ENCODE assay signal across 38 cellular contexts in the genomic region with DNA sequence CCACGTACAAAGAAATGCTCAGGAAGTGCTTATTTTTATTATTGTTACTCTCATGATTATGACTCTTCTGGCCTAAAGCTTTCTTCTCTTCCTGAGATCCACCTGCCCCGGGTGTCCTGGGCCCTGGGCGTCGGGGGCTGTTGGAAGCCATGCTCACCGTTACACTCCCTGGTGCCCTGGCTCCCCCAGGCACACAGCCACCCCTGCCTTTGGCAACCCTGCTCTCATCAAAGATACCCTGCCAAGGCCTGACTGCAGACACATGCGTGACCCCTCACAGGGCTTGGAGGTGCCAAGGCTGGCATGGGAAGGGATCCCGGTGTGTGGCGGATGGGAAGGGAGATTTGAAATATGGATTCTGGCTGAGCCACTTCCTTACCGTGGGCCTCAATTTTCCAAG. TPM values are rescaled to one million over a fixed set of nuclear protein-coding genes. Genes with fewer than 3 reads are reported as not detected.
DNase-seq lines count a peak whose midpoint lies in the region; ATAC-seq, FAIRE-seq and TF ChIP-seq lines count a peak whose summit lies in the region.
"Had no signal": no experiment of that assay in that cellular context is flagged by ENCODE, and none has a peak within 500 bp of the region (broad histone marks: within the 10 kb centered on the region; RNA-seq: fewer than 3 reads in every experiment).

No MANE protein-coding gene starts in this region.

- H3K27me3 ChIP-seq in BLaER1 treated with 17β-estradiol and CSF1 and Interleukin-3, amounts not matched to agents 10 nM and 100 nM: peaks cover 0 to 7% (median 0%) of the 10 kb centered on the region in 11 experiments; a peak in 1 of 22 replicates
- no peaks in the 10 kb centered on the region for H3K27me3 ChIP-seq in PC-3 (ENCODE audit: low read length)
- peaks cover 0 to 6% (median 0%) of the 10 kb centered on the region in 9 donors for H3K27me3 ChIP-seq in heart left ventricle
- H3K27me3 ChIP-seq in foreskin keratinocyte: no peaks in the 10 kb centered on the region
- H3K27me3 ChIP-seq: SJCRH30, testis had no signal

- ATAC-seq in PC-3 (no peak), heart left ventricle (peak in 3 of 4 donors; percentile 32 to 61 (median 54)), foreskin keratinocyte (no peak), GM18870 (IDR thresholded peaks at IDR 0.05; ENCODE audit: unreplicated experiment) (no peak)
- ATAC-seq: activated T-cell treated with anti-CD3 and anti-CD28 coated beads, Interleukin-2, amount 50 U/mL, for 4 hours; mucosa of descending colon; natural killer cell treated with Interleukin-12 subunit alpha and Interleukin-12 subunit beta and Interleukin-15 and Interleukin-18, amount 100 ng/mL, for 72 hours had no signal

- DNase-seq in PC-3: no peak
- DNase-seq in heart left ventricle: peak in 2 of 5 donors; percentile 13 to 44
- DNase-seq in mesenteric fat pad (ENCODE audit: low spot score): peak; percentile 47
- no peak for DNase-seq in D721Med (ENCODE audit: insufficient read length, low spot score)
- DNase-seq in foreskin keratinocyte: no peak
- no peak for DNase-seq in occipital lobe (lab: John Stamatoyannopoulos, UW)
- DNase-seq: activated CD4-positive, alpha-beta T cell treated with anti-CD3 and anti-CD28 coated beads, Interleukin-2, amount 10 ng/mL, durations not matched to agents 7 days and 5 days; activated gamma-delta T cell; activated naive CD8-positive, alpha-beta T cell treated with anti-CD3 and anti-CD28 coated beads, Interleukin-2, amount 10 ng/mL, durations not matched to agents 7 days and 5 days; activated T-cell treated with anti-CD3 and anti-CD28 coated beads, Interleukin-2, amount 50 U/mL, for 4 hours; aorta; CD8-positive, alpha-beta memory T cell; DMS153; effector memory CD4-positive, alpha-beta T cell; erythroblast; lower lobe of right lung; mucosa of descending colon; NCI-H1436; NCI-H226; NCI-H748 treated with DMSO at 0.1 percent for 48 hours; SJCRH30; stimulated activated CD8-positive, alpha-beta memory T cell treated with anti-CD3 and anti-CD28 coated beads, Interleukin-4, amount 100 ng/mL, for 48 hours; T1000; testis had no signal

- H3K27ac ChIP-seq in BLaER1 treated with 17β-estradiol and CSF1 and Interleukin-3, amounts not matched to agents 10 nM and 100 nM: peak overlapping the region in 5 of 11 experiments; percentile 15 to 48 (median 44); a peak in 6 of 22 replicates
- peak overlapping the region; percentile 73 for H3K27ac ChIP-seq in PC-3 (ENCODE audit: low read length)
- H3K27ac ChIP-seq in heart left ventricle: peak overlapping the region in 1 of 12 donors; percentile 13
- no peak overlapping the region for H3K27ac ChIP-seq in foreskin keratinocyte
- H3K27ac ChIP-seq: coronary artery, HL-60, lower lobe of right lung, SJCRH30, testis had no signal

- H3K36me3 ChIP-seq in BLaER1 treated with 17β-estradiol and CSF1 and Interleukin-3, amounts not matched to agents 10 nM and 100 nM: no peaks in the 10 kb centered on the region
- no peaks in the 10 kb centered on the region for H3K36me3 ChIP-seq in PC-3 (ENCODE audit: low read depth, low read length)
- no peaks in the 10 kb centered on the region for H3K36me3 ChIP-seq in heart left ventricle
- H3K36me3 ChIP-seq: cardiac muscle cell, HAP-1, lower lobe of right lung, SJCRH30 had no signal

- intact Hi-C loops in PC-3 (cut with micrococcal nuclease) (loop anchor here (2.0 kb wide), 3 partner anchors 29 to 339 kb away; partner anchors contain the start of gene SNRPE), heart left ventricle (cut with DNase I) (no loop called here)

- H3K4me3 ChIP-seq in BLaER1 treated with 17β-estradiol and CSF1 and Interleukin-3, amounts not matched to agents 10 nM and 100 nM: no peak overlapping the region
- H3K4me3 ChIP-seq in PC-3 (ENCODE audit: low read length) (no peak overlapping the region), heart left ventricle (no peak overlapping the region)
- H3K4me3 ChIP-seq: A549, cardiac muscle cell, coronary artery, HAP-1, lower lobe of right lung, mucosa of descending colon, SJCRH30, testis had no signal

- no peaks in the 10 kb centered on the region; a peak in 1 of 22 replicates for H4K20me1 ChIP-seq in BLaER1 treated with 17β-estradiol and CSF1 and Interleukin-3, amounts not matched to agents 10 nM and 100 nM
- H4K20me1 ChIP-seq in PC-3 (ENCODE audit: low read length): no peaks in the 10 kb centered on the region

- no peaks in the 10 kb centered on the region for H3K9me3 ChIP-seq in BLaER1 treated with 17β-estradiol and CSF1 and Interleukin-3, amounts not matched to agents 10 nM and 100 nM (replicated peaks in 1 of 11)
- H3K9me3 ChIP-seq in PC-3 (ENCODE audit: low read length): no peaks in the 10 kb centered on the region
- H3K9me3 ChIP-seq in heart left ventricle: no peaks in the 10 kb centered on the region
- H3K9me3 ChIP-seq: A549, HAP-1, lower lobe of right lung, mucosa of descending colon, SJCRH30, testis had no signal

- TF ChIP-seq CTCF in PC-3 (conservative IDR thresholded peaks at IDR 0.05; ENCODE audit: low read depth, low read length) (no peak), heart left ventricle (IDR thresholded peaks at IDR 0.05) (no peak), D721Med (IDR thresholded peaks at IDR 0.05; ENCODE audit: insufficient read depth, missing control alignments) (no peak), foreskin keratinocyte (conservative IDR thresholded peaks at IDR 0.05) (no peak)

- CTCF ChIA-PET in PC-3 (lab: Charles Lee): interaction anchor here (0.7 to 2.4 kb wide), 2 partner anchors 36 to 144 kb away, joined by 3 to 70 read pairs; no protein-coding TSS in a partner anchor

- no TSS peak for BruUV-seq in PC-3 (replicated peaks; lab: Mats Ljungman, UMichigan)

- no peak overlapping the region for H2AFZ ChIP-seq in PC-3 (ENCODE audit: low read length)

- H3K4me1 ChIP-seq in BLaER1 treated with 17β-estradiol and CSF1 and Interleukin-3, amounts not matched to agents 10 nM and 100 nM: peaks cover 16 to 59% (median 50%) of the 10 kb centered on the region in 10 experiments
- H3K4me1 ChIP-seq in PC-3 (ENCODE audit: insufficient read depth, low read length) (peaks cover 37% of the 10 kb centered on the region), heart left ventricle (peaks cover 0 to 18% (median 0%) of the 10 kb centered on the region in 12 donors), foreskin keratinocyte (peaks cover 17% of the 10 kb centered on the region)
- H3K4me1 ChIP-seq: HAP-1, lower lobe of right lung had no signal

- no peak for FAIRE-seq in D721Med (lab: Jason Lieb, UNC)
- FAIRE-seq: A549, GM18507, islet of Langerhans, RCC 7860 had no signal

- no peak overlapping the region for H3K9ac ChIP-seq in BLaER1 treated with 17β-estradiol and CSF1 and Interleukin-3, amounts not matched to agents 10 nM and 100 nM
- H3K9ac ChIP-seq in PC-3 (ENCODE audit: low read length): peak overlapping the region; percentile 37; the same call in 1 of the 2 replicates

- H3K9me2 ChIP-seq in PC-3 (replicated peaks; ENCODE audit: low read length): no peaks in the 10 kb centered on the region

- POLR2A ChIA-PET in PC-3 (lab: Charles Lee; ENCODE audit: unreplicated experiment): no interaction called here

- no peak for TF ChIP-seq POLR2A in heart left ventricle (IDR thresholded peaks at IDR 0.05)

- H3K79me2 ChIP-seq in PC-3 (ENCODE audit: low read length): no peaks in the 10 kb centered on the region

- peak overlapping the region in 10 of 11 experiments; percentile 7 to 95 (median 85); a peak in 17 of 22 replicates for H3K4me2 ChIP-seq in BLaER1 treated with 17β-estradiol and CSF1 and Interleukin-3, amounts not matched to agents 10 nM and 100 nM
- no peak overlapping the region for H3K4me2 ChIP-seq in PC-3 (ENCODE audit: low read length)
- H3K4me2 ChIP-seq: A549 had no signal

- no peaks in the 10 kb centered on the region for H3F3A ChIP-seq in PC-3 (ENCODE audit: low read length, unreplicated experiment)

- WGBS in heart left ventricle, 4 donors: 68 to 83% (median 73%) methylated on average over 9 of the region's 9 CpGs

RNA-seq across cellular contexts. Expression of gene KISS1, which starts 3.3 kb away (rescaled TPM):
- total RNA-seq in PC-3 (2014; rRNA removed): 6.0 and 12.3 TPM in 2 replicates
- not detected for total RNA-seq in heart left ventricle
- polyA plus RNA-seq in heart left ventricle: not detected
- not detected for total RNA-seq in mesenteric fat pad
- total RNA-seq in foreskin keratinocyte: not detected in 2 replicates
- not detected in 2 replicates for polyA plus RNA-seq in foreskin keratinocyte
- total RNA-seq in occipital lobe: not detected
- total RNA-seq: activated CD4-positive, alpha-beta T cell treated with anti-CD3 and anti-CD28 coated beads, Interleukin-2, amount 10 ng/mL, durations not matched to agents 7 days and 5 days; activated naive CD8-positive, alpha-beta T cell treated with anti-CD3 and anti-CD28 coated beads, Interleukin-2, amount 10 ng/mL, durations not matched to agents 7 days and 5 days; activated T-cell treated with anti-CD3 and anti-CD28 coated beads, Interleukin-2, amount 50 U/mL, for 4 hours; aorta; CD8-positive, alpha-beta memory T cell; lower lobe of right lung; natural killer cell treated with Interleukin-12 subunit alpha and Interleukin-12 subunit beta and Interleukin-15 and Interleukin-18, amount 100 ng/mL, for 72 hours; osteocyte; renal cortical epithelial cell; SJCRH30 had no signal
- polyA plus RNA-seq: CD8-positive, alpha-beta memory T cell had no signal

RNA-seq across cellular contexts. Expression of gene GOLT1A, which starts 14.2 kb away (rescaled TPM):
- total RNA-seq in PC-3 (2014; rRNA removed): 4.9 and 13.3 TPM in 2 replicates
- under 1 TPM in 1 of 9 donors, not detected in 8; 0.29 TPM for total RNA-seq in heart left ventricle
- polyA plus RNA-seq in heart left ventricle: under 1 TPM in 1 of 2 donors, not detected in 1; 0.24 TPM
- total RNA-seq in mesenteric fat pad: not detected
- 0.53 and 0.85 TPM in 2 replicates for total RNA-seq in foreskin keratinocyte
- polyA plus RNA-seq in foreskin keratinocyte: 0.60 and 0.67 TPM in 2 replicates
- not detected for total RNA-seq in occipital lobe
- total RNA-seq: activated CD4-positive, alpha-beta T cell treated with anti-CD3 and anti-CD28 coated beads, Interleukin-2, amount 10 ng/mL, durations not matched to agents 7 days and 5 days; activated naive CD8-positive, alpha-beta T cell treated with anti-CD3 and anti-CD28 coated beads, Interleukin-2, amount 10 ng/mL, durations not matched to agents 7 days and 5 days; activated T-cell treated with anti-CD3 and anti-CD28 coated beads, Interleukin-2, amount 50 U/mL, for 4 hours; aorta; CD8-positive, alpha-beta memory T cell; natural killer cell treated with Interleukin-12 subunit alpha and Interleukin-12 subunit beta and Interleukin-15 and Interleukin-18, amount 100 ng/mL, for 72 hours; osteocyte; SJCRH30 had no signal
- polyA plus RNA-seq: CD8-positive, alpha-beta memory T cell had no signal

RNA-seq across cellular contexts. Expression of gene REN, which starts 33.4 kb away (rescaled TPM):
- 2.7 and 3.1 TPM in 2 replicates for total RNA-seq in PC-3 (2014; rRNA removed)
- not detected for total RNA-seq in heart left ventricle
- polyA plus RNA-seq in heart left ventricle: not detected
- total RNA-seq in mesenteric fat pad: 1.3 TPM
- total RNA-seq in foreskin keratinocyte: not detected in 2 replicates
- polyA plus RNA-seq in foreskin keratinocyte: 0.06 and 0.10 TPM in 2 replicates
- not detected for total RNA-seq in occipital lobe
- total RNA-seq: activated CD4-positive, alpha-beta T cell treated with anti-CD3 and anti-CD28 coated beads, Interleukin-2, amount 10 ng/mL, durations not matched to agents 7 days and 5 days; activated naive CD8-positive, alpha-beta T cell treated with anti-CD3 and anti-CD28 coated beads, Interleukin-2, amount 10 ng/mL, durations not matched to agents 7 days and 5 days; activated T-cell treated with anti-CD3 and anti-CD28 coated beads, Interleukin-2, amount 50 U/mL, for 4 hours; aorta; cardiac muscle cell; CD8-positive, alpha-beta memory T cell; natural killer cell treated with Interleukin-12 subunit alpha and Interleukin-12 subunit beta and Interleukin-15 and Interleukin-18, amount 100 ng/mL, for 72 hours; osteocyte; renal cortical epithelial cell; SJCRH30; testis; WTC11 had no signal
- polyA plus RNA-seq: A549; aorta; CD8-positive, alpha-beta memory T cell had no signal

RNA-seq across cellular contexts. Expression of gene ETNK2, which starts 47.7 kb away (rescaled TPM):
- total RNA-seq in PC-3 (2014; rRNA removed) (24.5 and 37.1 TPM in 2 replicates), heart left ventricle (10 to 100 TPM in 1 of 9 donors, 1 to 10 TPM in 8; 1.1 to 16.3 (median 2.5) TPM), mesenteric fat pad (6.1 TPM), foreskin keratinocyte (14.4 and 15.8 TPM in 2 replicates), occipital lobe (28.1 TPM)
- polyA plus RNA-seq in heart left ventricle (1 to 10 TPM; 3.0 to 6.5 TPM), foreskin keratinocyte (13.1 and 14.0 TPM in 2 replicates)

Comparison
In these comparisons a context has a peak if more than half of its experiments do, and no peak if none do; other contexts are left out.
1. ATAC-seq: peak in heart left ventricle (3 of 4); none in PC-3 (single experiment), foreskin keratinocyte (single experiment) and GM18870 (single experiment).